ENCODE assay signal across 2 cellular contexts in genomic region chr18:14543446-14543964, GRCh38. TPM values are rescaled to one million over a fixed set of nuclear protein-coding genes. Genes with fewer than 3 reads are reported as not detected.
"Had no signal": no experiment of that assay in that cellular context is flagged by ENCODE, and none has a peak within 500 bp of the region (broad histone marks: within the 10 kb centered on the region; RNA-seq: fewer than 3 reads in every experiment).

Gene POTEC (minus strand): TSS chr18:14543600. CDS start chr18:14543146, 454 bp downstream.

RNA-seq across cellular contexts. Expression of gene POTEC, which starts in this region (rescaled TPM):
- total RNA-seq: G401, GM12878 had no signal
- polyA plus RNA-seq: GM12878 had no signal
